ENCODE assay signal across 1 cellular context in the genomic region with DNA sequence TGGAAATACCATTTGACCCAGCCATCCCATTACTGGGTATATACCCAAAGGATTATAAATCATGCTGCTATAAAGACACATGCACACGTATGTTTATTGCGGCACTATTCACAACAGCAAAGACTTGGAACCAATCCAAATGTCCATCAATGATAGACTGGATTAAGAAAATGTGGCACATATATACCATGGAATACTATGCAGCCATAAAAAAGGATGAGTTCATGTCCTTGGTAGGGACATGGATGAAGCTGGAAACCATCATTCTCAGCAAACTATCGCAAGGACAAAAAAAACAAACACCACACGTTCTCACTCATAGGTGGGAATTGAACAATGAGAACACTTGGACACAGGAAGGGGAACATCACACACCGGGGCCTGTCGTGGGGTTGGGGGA. TPM values are rescaled to one million over a fixed set of nuclear protein-coding genes. Genes with fewer than 3 reads are reported as not detected.
"Had no signal": no experiment of that assay in that cellular context is flagged by ENCODE, and none has a peak within 500 bp of the region (broad histone marks: within the 10 kb centered on the region; RNA-seq: fewer than 3 reads in every experiment).

No MANE protein-coding gene starts in this region.

RNA-seq across cellular contexts. Expression of a gene that starts 9.0 kb away (rescaled TPM):
- total RNA-seq: GM23338 had no signal
- polyA plus RNA-seq: GM23338 had no signal
